Comparison of ENCODE assay signal across 23 cellular contexts in the genomic region with DNA sequence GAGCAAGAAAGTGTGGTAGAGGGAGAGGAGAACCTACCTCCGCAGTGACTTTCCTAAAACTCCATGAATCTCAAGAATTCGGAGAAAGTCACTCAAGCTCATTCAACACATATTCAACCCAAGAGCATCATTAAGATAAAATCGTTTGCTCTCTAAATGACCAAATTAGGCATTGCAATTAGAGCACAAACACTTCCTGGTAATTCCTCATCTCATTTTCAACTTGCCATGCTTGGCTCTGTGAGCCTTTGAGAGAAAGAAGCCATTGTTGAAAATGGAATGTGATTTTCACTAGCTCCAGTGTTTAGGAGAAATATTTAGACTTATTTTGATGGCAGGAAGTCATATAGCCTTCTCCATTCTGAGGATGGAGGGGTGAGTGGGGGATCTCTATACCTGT. TPM values are rescaled to one million over a fixed set of nuclear protein-coding genes. Genes with fewer than 3 reads are reported as not detected.
DNase-seq lines count a peak whose midpoint lies in the region; ATAC-seq and TF ChIP-seq lines count a peak whose summit lies in the region.
"Had no signal": no experiment of that assay in that cellular context is flagged by ENCODE, and none has a peak within 500 bp of the region (broad histone marks: within the 10 kb centered on the region; RNA-seq: fewer than 3 reads in every experiment).

No MANE protein-coding gene starts in this region.

- intact Hi-C loops in breast epithelium (cut with DNase I; ENCODE audit: low total_unique reads), result no loop called here
- intact Hi-C loops in MCF 10A (cut with micrococcal nuclease), result no loop called here

- H3K27me3 Mint-ChIP-seq in MCF 10A (ENCODE audit: insufficient read depth, unreplicated experiment), result no peaks in the 10 kb centered on the region

- TF ChIP-seq CTCF in breast epithelium (IDR thresholded peaks at IDR 0.05) (no peak), MCF 10A (IDR thresholded peaks at IDR 0.05; ENCODE audit: unreplicated experiment) (no peak)

- H3K4me3 ChIP-seq in breast epithelium, result no peak overlapping the region

- no peaks in the 10 kb centered on the region for H3K36me3 ChIP-seq in breast epithelium

- H3K4me1 ChIP-seq in breast epithelium, result peaks cover 0 to 3% of the 10 kb centered on the region in 2 donors

- H3K27ac ChIP-seq in breast epithelium, result peak overlapping the region; percentile 65 to 71
- H3K27ac ChIP-seq: RWPE1 had no signal

- no peak for DNase-seq in breast epithelium (ENCODE audit: low spot score in 2 of 2)
- no peak for DNase-seq in MCF 10A (ENCODE audit: unreplicated experiment)
- DNase-seq in foreskin melanocyte, result peak; percentile 77
- DNase-seq in midbrain (lab: John Stamatoyannopoulos, UW), result peak; percentile 15
- peak; percentile 59 for DNase-seq in superior temporal gyrus (ENCODE audit: extremely low spot score)
- no peak for DNase-seq in MV-4-11 (lab: John Stamatoyannopoulos, UW)
- DNase-seq: 8988T; AML-193; EL; GF-D8; H7; MM.1S; NCI-H1092; NCI-H146; NCI-H2029; NCI-H226; NCI-H524; NCI-H774; NK-92 treated with Interleukin-12 subunit alpha and Interleukin-12 subunit beta, amount 100 ng/mL, for 24 hours; SHP77 treated with DMSO at 0.1 percent for 48 hours had no signal

- no peaks in the 10 kb centered on the region for H3K36me3 Mint-ChIP-seq in MCF 10A (ENCODE audit: insufficient read depth, unreplicated experiment)

- ATAC-seq in GM19035 (IDR thresholded peaks at IDR 0.05; ENCODE audit: unreplicated experiment) (no peak), GM19397 (IDR thresholded peaks at IDR 0.05; ENCODE audit: unreplicated experiment) (no peak)

- no peak overlapping the region for H3K4me3 Mint-ChIP-seq in MCF 10A (ENCODE audit: unreplicated experiment)

- H3K27ac Mint-ChIP-seq in MCF 10A (ENCODE audit: low read depth, unreplicated experiment), result no peak overlapping the region

- H3K9me3 ChIP-seq in breast epithelium, result no peaks in the 10 kb centered on the region

- BruUV-seq in MCF 10A (replicated peaks; lab: Mats Ljungman, UMichigan), result no TSS peak

- no peak for TF ChIP-seq POLR2A in breast epithelium (IDR thresholded peaks at IDR 0.05)

- no peaks in the 10 kb centered on the region for H3K27me3 ChIP-seq in breast epithelium

- POLR2A ChIA-PET in MCF 10A (lab: Yijun Ruan, JAX), result interaction anchor here (1.1 kb wide), 1 partner anchor 8 kb away, joined by 5 read pairs; no protein-coding TSS in a partner anchor

- CTCF ChIA-PET in MCF 10A (lab: Yijun Ruan, JAX), result interaction anchor here (0.8 to 1.0 kb wide), 2 partner anchors 9 to 34 kb away, joined by 3 read pairs; no protein-coding TSS in a partner anchor

- H3K4me1 Mint-ChIP-seq in MCF 10A (ENCODE audit: insufficient read depth, unreplicated experiment), result no peaks in the 10 kb centered on the region

- no peaks in the 10 kb centered on the region for H3K9me3 Mint-ChIP-seq in MCF 10A (ENCODE audit: unreplicated experiment)

RNA-seq across cellular contexts. Expression of a gene that starts 52.5 kb away (rescaled TPM):
- total RNA-seq in breast epithelium (10 to 100 TPM; 12.2 to 16.4 (median 16.2) TPM), MCF 10A (2022) (3.3 and 4.2 TPM in 2 replicates)

Comparison
In these comparisons a context has a peak if more than half of its experiments do, and no peak if none do; other contexts are left out.
1. DNase-seq: peak in foreskin melanocyte (single experiment), midbrain (single experiment) and superior temporal gyrus (single experiment); none in breast epithelium (0 of 2), MCF 10A (single experiment) and MV-4-11 (single experiment).